1 cellular context compared by ENCODE assay signal in the genomic region with DNA sequence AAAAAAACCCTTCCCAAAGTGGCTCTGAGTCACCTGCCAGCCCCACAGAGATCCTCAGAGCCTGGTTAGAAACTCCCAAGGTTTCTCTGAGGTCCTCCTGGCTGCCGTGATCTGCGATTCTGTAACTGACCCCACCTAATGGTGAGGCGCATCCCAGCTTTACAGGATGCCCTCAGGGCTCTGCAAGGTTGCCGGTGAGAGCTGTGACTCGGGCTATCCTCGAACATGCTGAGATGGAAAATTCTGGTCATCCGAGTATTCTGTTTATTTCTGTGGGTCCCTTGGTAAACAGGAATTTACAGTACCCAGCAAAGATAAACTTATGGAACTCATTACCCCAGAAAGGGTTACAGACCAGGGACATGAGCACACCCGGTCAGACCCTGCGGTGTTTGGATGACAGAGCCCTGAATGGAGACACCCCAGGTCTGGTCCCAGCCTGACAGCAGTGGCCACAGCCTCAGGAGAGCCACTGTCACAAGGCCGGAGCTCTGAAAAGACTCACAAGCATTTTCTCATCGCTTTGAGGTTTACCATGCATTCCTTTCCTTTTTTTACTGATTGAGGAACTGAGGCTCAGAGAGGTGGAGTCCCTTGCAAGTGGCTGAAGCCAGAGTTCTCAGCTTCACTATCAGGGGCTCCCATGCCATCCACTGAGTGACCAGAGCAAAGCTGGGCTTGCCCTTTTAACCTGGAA.
TF ChIP-seq lines count a peak whose summit lies in the region.

No MANE protein-coding gene starts in this region.

TF ChIP-seq in GM12878, 131 proteins besides CTCF, POLR2A, EP300 and RAD21:
- TF ChIP-seq SPI1 (IDR thresholded peaks at IDR 0.05; ENCODE audit: borderline replicate concordance, insufficient read depth, low read depth, low read length) (peak; percentile 89), RUNX3 (IDR thresholded peaks at IDR 0.05; ENCODE audit: low read length) (peak; percentile 12; the same call in 1 of the 2 replicates), WRNIP1 (IDR thresholded peaks at IDR 0.05; ENCODE audit: borderline replicate concordance, low read depth, low read length) (no peak), IKZF2 (IDR thresholded peaks at IDR 0.05) (peak; percentile 29 to 33; a peak in 2 of 4 replicates)
